14 cellular contexts compared by ENCODE assay signal in the genomic region with DNA sequence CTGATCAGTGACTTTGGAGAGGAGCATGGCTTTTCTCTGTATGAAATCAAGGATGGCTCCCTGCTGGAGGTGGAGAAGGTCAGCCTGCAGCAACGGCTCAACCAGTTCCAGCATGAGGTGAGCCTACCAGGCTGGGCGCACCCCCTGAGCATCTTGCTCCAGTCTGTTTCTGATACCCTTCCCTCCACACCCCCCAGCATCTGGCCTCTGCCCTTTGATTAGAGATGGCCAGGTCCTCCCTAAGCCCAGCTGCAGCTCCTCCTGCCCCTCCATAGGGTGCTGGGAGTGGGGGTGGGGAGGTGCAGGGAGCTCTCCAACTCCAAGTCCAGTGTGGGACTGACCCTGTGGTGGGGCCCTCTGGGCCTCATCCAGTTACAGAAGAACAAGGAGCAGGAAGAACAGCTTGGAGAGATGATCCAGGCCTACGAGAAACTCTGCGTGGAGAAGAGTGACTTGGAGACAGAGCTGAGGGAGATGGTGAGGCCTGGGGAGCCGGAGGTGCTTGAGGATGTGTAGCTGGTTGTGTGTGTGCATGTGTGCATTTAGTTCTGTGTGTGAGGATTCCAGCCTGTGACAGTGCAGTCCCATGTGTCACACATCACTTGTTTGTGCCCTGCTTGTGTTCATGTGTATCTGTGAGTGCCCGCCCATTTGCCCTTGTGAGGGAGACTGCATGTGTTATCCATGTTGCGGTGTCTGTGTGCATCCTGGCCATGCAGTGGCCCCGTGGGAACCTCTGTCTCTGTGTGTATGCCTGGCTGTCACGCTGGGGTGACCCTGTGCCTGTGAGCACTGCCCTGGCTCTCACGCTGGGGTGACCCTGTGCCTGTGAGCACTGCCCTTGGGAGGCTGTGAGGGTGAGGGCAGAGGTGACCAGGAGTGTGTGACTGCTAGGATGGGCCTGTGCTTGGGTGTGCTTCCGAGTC. TPM values are rescaled to one million over a fixed set of nuclear protein-coding genes. Genes with fewer than 3 reads are reported as not detected.
DNase-seq lines count a peak whose midpoint lies in the region; ATAC-seq, FAIRE-seq and TF ChIP-seq lines count a peak whose summit lies in the region.
"Had no signal": no experiment of that assay in that cellular context is flagged by ENCODE, and none has a peak within 500 bp of the region (broad histone marks: within the 10 kb centered on the region; RNA-seq: fewer than 3 reads in every experiment).

No MANE protein-coding gene starts in this region.

- no peak overlapping the region for H3K18ac ChIP-seq in H1 (ENCODE audit: extremely low read depth, low read length)

- peak overlapping the region; percentile 98 for H2AK5ac ChIP-seq in H1 (ENCODE audit: low read depth, low read length)

- no peaks in the 10 kb centered on the region for H4K20me1 ChIP-seq in Loucy (ENCODE audit: insufficient read depth, low read length, poor library complexity, severe bottlenecking)
- H4K20me1 ChIP-seq in H1 (replicated peaks in 1 of 2; ENCODE audit: control insufficient read depth in 1 of 2, insufficient read depth in 2 of 2, low read length in 2 of 2), result peaks cover 0 to 3% of the 10 kb centered on the region in 2 experiments

- no peak overlapping the region for H4K91ac ChIP-seq in H1 (replicated peaks; ENCODE audit: insufficient read length, low read length)

- intact Hi-C loops in stomach (cut with DNase I; ENCODE audit: low total_unique reads), result no loop called here

- H3K79me2 ChIP-seq in Loucy (ENCODE audit: insufficient read depth, low read length), result no peaks in the 10 kb centered on the region
- no peaks in the 10 kb centered on the region; a peak in 2 of 4 replicates for H3K79me2 ChIP-seq in H1 (ENCODE audit: control insufficient read depth in 1 of 2, insufficient read depth in 2 of 2, low read length in 2 of 2)

- no peak overlapping the region for H2BK20ac ChIP-seq in H1 (ENCODE audit: low read length)

- H3K9me2 ChIP-seq in Loucy (replicated peaks; ENCODE audit: low read depth, low read length), result no peaks in the 10 kb centered on the region

- no peak for TF ChIP-seq POLR2A in H1 (IDR thresholded peaks at IDR 0.05; ENCODE audit: control extremely low read depth in 1 of 2, low read depth in 2 of 2, low read length in 2 of 2)
- TF ChIP-seq POLR2A in stomach (IDR thresholded peaks at IDR 0.05), result no peak

- H3K4ac ChIP-seq in H1 (replicated peaks; ENCODE audit: insufficient read length, low read depth, low read length), result no peak overlapping the region

- CTCF ChIA-PET in H1 (lab: Charles Lee; ENCODE audit: partially characterized antibody), result interaction anchor here (1.0 to 19.8 kb wide), 10 partner anchors 10 to 282 kb away, joined by 3 to 441 read pairs (median 4); a partner anchor contains a TSS

- no peak overlapping the region for H4K8ac ChIP-seq in H1 (ENCODE audit: extremely low read depth, insufficient read depth, low read length)

- TF ChIP-seq CTCF in Loucy (conservative IDR thresholded peaks at IDR 0.05; ENCODE audit: low read length), result no peak
- no peak for TF ChIP-seq CTCF in H1 (IDR thresholded peaks at IDR 0.05; ENCODE audit: control extremely low read depth in 1 of 3, insufficient read depth in 1 of 3, low read depth in 1 of 3, low read length in 3 of 3)
- TF ChIP-seq CTCF in progenitor cell of endocrine pancreas (IDR thresholded peaks at IDR 0.05; ENCODE audit: unreplicated experiment), result no peak
- no peak for TF ChIP-seq CTCF in stomach (IDR thresholded peaks at IDR 0.05)

- peak overlapping the region; percentile 24 for H2BK5ac ChIP-seq in H1 (ENCODE audit: low read depth, low read length)

- no peak overlapping the region for H3K56ac ChIP-seq in H1 (replicated peaks; ENCODE audit: insufficient read length, low read depth, low read length)

- TF ChIP-seq EP300 in H1 (IDR thresholded peaks at IDR 0.05; ENCODE audit: borderline replicate concordance in 1 of 2, low read depth in 2 of 2, low read length in 2 of 2) (no peak), stomach (IDR thresholded peaks at IDR 0.05) (no peak)

- no peak overlapping the region for H2AFZ ChIP-seq in Loucy (ENCODE audit: low read length)
- no peak overlapping the region for H2AFZ ChIP-seq in H1 (ENCODE audit: low read length)

- H4K5ac ChIP-seq in H1 (ENCODE audit: insufficient read length, low read depth, low read length), result no peak overlapping the region

- H3F3A ChIP-seq in Loucy (ENCODE audit: low read depth), result no peaks in the 10 kb centered on the region; the same call in 1 of the 2 replicates

- peaks cover 14% of the 10 kb centered on the region for H3K4me1 Mint-ChIP-seq in progenitor cell of endocrine pancreas (ENCODE audit: low read depth)

- H3K36me3 ChIP-seq in Loucy (ENCODE audit: insufficient read depth, low read length), result no peaks in the 10 kb centered on the region
- peaks cover 0 to 3% (median 0%) of the 10 kb centered on the region in 4 experiments; a peak in 1 of 8 replicates for H3K36me3 ChIP-seq in H1 (ENCODE audit: control insufficient read depth in 2 of 4, insufficient read depth in 4 of 4, low read length in 3 of 4)
- peaks cover 6 to 44% (median 27%) of the 10 kb centered on the region in 4 donors for H3K36me3 ChIP-seq in stomach

- peak overlapping the region; percentile 29; the same call in 1 of the 2 replicates for H2BK12ac ChIP-seq in H1 (ENCODE audit: low read depth, low read length)

- H3K27me3 ChIP-seq in Loucy (ENCODE audit: insufficient read depth, low read length, poor library complexity, severe bottlenecking), result no peaks in the 10 kb centered on the region
- no peaks in the 10 kb centered on the region; a peak in 1 of 7 replicates for H3K27me3 ChIP-seq in H1 (replicated peaks in 1 of 4; ENCODE audit: control insufficient read depth in 3 of 4, extremely low read depth in 1 of 4, insufficient read depth in 3 of 4, low read length in 3 of 4)
- H3K27me3 ChIP-seq in stomach, result no peaks in the 10 kb centered on the region
- H3K27me3 ChIP-seq: left lung had no signal

- POLR2A ChIA-PET in H1 (lab: Charles Lee; ENCODE audit: partially characterized antibody), result interaction anchor here (0.8 to 41.8 kb wide), 4 partner anchors 9 to 37 kb away, joined by 3 to 1575 read pairs (median 4); a partner anchor contains a TSS

- H3K79me1 ChIP-seq in H1 (ENCODE audit: low read depth, low read length), result no peaks in the 10 kb centered on the region; the same call in 1 of the 2 replicates

- FAIRE-seq in H1 (lab: Jason Lieb, UNC), result no peak

- H3K23me2 ChIP-seq in H1 (ENCODE audit: low read depth, low read length), result peaks cover 14% of the 10 kb centered on the region

- H3K4me3 ChIP-seq in Loucy (ENCODE audit: low read length, poor library complexity, severe bottlenecking), result no peak overlapping the region
- H3K4me3 ChIP-seq in H1 (ENCODE audit: extremely low read depth in 1 of 4, insufficient read depth in 2 of 4, low read depth in 3 of 4, low read length in 4 of 4), result no peak overlapping the region
- H3K4me3 ChIP-seq in stomach, result peak overlapping the region in 1 of 4 donors; percentile 96

- no peak for ATAC-seq in HG03159 (IDR thresholded peaks at IDR 0.05; ENCODE audit: unreplicated experiment)
- ATAC-seq: left lung had no signal

- H3K14ac ChIP-seq in H1 (ENCODE audit: insufficient read length), result no peak overlapping the region

- no peak overlapping the region for H3K23ac ChIP-seq in H1 (ENCODE audit: insufficient read length)

- H3K4me2 ChIP-seq in Loucy (ENCODE audit: low read depth, low read length, poor library complexity, severe bottlenecking) (peak overlapping the region; percentile 10), H1 (ENCODE audit: insufficient read depth in 1 of 2, low read depth in 2 of 2, low read length in 2 of 2) (no peak overlapping the region)

- no peaks in the 10 kb centered on the region for H3K9me3 Mint-ChIP-seq in progenitor cell of endocrine pancreas (ENCODE audit: low read depth)

- H3K9me3 ChIP-seq in Loucy (ENCODE audit: insufficient read depth, low read depth, low read length) (no peaks in the 10 kb centered on the region), H1 (ENCODE audit: insufficient read depth in 2 of 2, low read depth in 1 of 2, low read length in 1 of 2) (no peaks in the 10 kb centered on the region), stomach (no peaks in the 10 kb centered on the region)
- H3K9me3 ChIP-seq: left lung had no signal

- H3K27ac ChIP-seq in H1 (ENCODE audit: low read depth, low read length) (no peak overlapping the region), stomach (peak overlapping the region in 2 of 5 donors; percentile 20 to 93)
- H3K27ac ChIP-seq: epithelial cell of prostate had no signal

- 92% methylated on average over 11 of the region's 11 CpGs; no CpG with 5 or more reads in 1 of the 2 experiments for WGBS in H1 (ENCODE audit: extremely low coverage in 1 of 2, insufficient coverage in 1 of 2, insufficient read length in 1 of 2, insufficient replicate concordance in 2 of 2, low coverage in 1 of 2, low lambda C conversion rate in 2 of 2, missing lambda C conversion rate in 1 of 2), 2 experiments
- WGBS in stomach, 5 donors, result 68 to 79% (median 71%) methylated on average over 10 to 11 of the region's 11 CpGs

- H2BK15ac ChIP-seq in H1 (ENCODE audit: low read length), result 0 out of 2 replicates have a peak overlapping the region, but pooled peaks have one; percentile 49

- TF ChIP-seq RAD21 in H1 (IDR thresholded peaks at IDR 0.05 in 1 of 2, conservative IDR thresholded peaks at IDR 0.05 in 1 of 2; ENCODE audit: low read depth in 2 of 2, low read length in 2 of 2), result no peak

- peak overlapping the region; percentile 16 for H3K4me3 Mint-ChIP-seq in progenitor cell of endocrine pancreas (ENCODE audit: low read depth)

- H3K27me3 Mint-ChIP-seq in progenitor cell of endocrine pancreas, result peaks cover 4% of the 10 kb centered on the region

- H3K36me3 Mint-ChIP-seq in progenitor cell of endocrine pancreas (ENCODE audit: insufficient read depth), result peaks cover 4% of the 10 kb centered on the region

- H3K27ac Mint-ChIP-seq in progenitor cell of endocrine pancreas, result no peak overlapping the region

- no peak overlapping the region for H3K9ac ChIP-seq in Loucy (ENCODE audit: low read depth, low read length, poor library complexity, severe bottlenecking)
- H3K9ac ChIP-seq in H1 (replicated peaks in 1 of 4; ENCODE audit: extremely low read depth in 1 of 4, low read depth in 3 of 4, low read length in 3 of 4), result no peak overlapping the region

- no peak overlapping the region for H2BK120ac ChIP-seq in H1 (replicated peaks; ENCODE audit: low read depth, low read length)

- H3K4me1 ChIP-seq in Loucy (ENCODE audit: insufficient read depth, low read length, poor library complexity, severe bottlenecking), result peaks cover 25% of the 10 kb centered on the region
- peaks cover 10 to 21% (median 18%) of the 10 kb centered on the region in 4 experiments for H3K4me1 ChIP-seq in H1 (replicated peaks in 1 of 4; ENCODE audit: control insufficient read depth in 3 of 4, insufficient read depth in 4 of 4, low read length in 3 of 4)
- peaks cover 17 to 48% (median 43%) of the 10 kb centered on the region in 4 donors for H3K4me1 ChIP-seq in stomach

- peak; percentile 65 for DNase-seq in activated CD8-positive, alpha-beta memory T cell treated with anti-CD3 and anti-CD28 coated beads for 24 hours
- no peak for DNase-seq in activated CD8-positive, alpha-beta memory T cell treated with anti-CD3 and anti-CD28 coated beads, Interleukin-2, amount 50 U/mL, for 4 hours
- DNase-seq in H1 (ENCODE audit: low read depth in 1 of 2, low spot score in 2 of 2) (no peak), progenitor cell of endocrine pancreas (ENCODE audit: low spot score, unreplicated experiment) (no peak), stomach (no peak)
- DNase-seq in stimulated activated CD4-positive, alpha-beta T cell treated with anti-CD3 and anti-CD28 coated beads, Interleukin-2, amount 100 ng/mL, for 24 hours, result no peak
- DNase-seq: activated CD4-positive, alpha-beta T cell treated with anti-CD3 and anti-CD28 coated beads for 4 hours; activated gamma-delta T cell treated with Interleukin-2 at 50 U/mL for 16 hours; caudate nucleus; DMS53 had no signal

RNA-seq across cellular contexts. Expression of a gene that starts 3.0 kb away (rescaled TPM):
- 15.1 and 16.7 TPM in 2 replicates for total RNA-seq in H1 (2021; fragmentation: NEBNext Ultra II Directional; extraction: Animal tissue kit (Norgen Biotek cat#: 25700))
- polyA plus RNA-seq in H1 (2011; rRNA removed), result 6.3 and 9.3 TPM in 2 replicates
- 8.4 TPM for polyA plus RNA-seq in H1 (2011; cell fraction: cytosol; rRNA removed)
- 20.6 TPM for polyA plus RNA-seq in H1 (2011; cell fraction: nucleus; rRNA removed)
- 17.1 to 26.1 TPM (median 23.5 TPM) in 4 replicates for polyA plus RNA-seq in H1 (2012, experiment 1 of 2)
- polyA plus RNA-seq in H1 (2012, experiment 2 of 2), result 21.5 TPM
- 6.6 TPM for polyA plus RNA-seq in H1 (2013, experiment 1 of 2)
- polyA plus RNA-seq in H1 (2013, experiment 2 of 2), result 7.1 TPM
- polyA minus RNA-seq in H1 (2011; rRNA and poly(A)+ RNA removed), result 5.1 and 6.0 TPM in 2 replicates
- polyA minus RNA-seq in H1 (2011; cell fraction: cytosol; rRNA and poly(A)+ RNA removed), result 11.2 TPM
- polyA minus RNA-seq in H1 (2011; cell fraction: nucleus; rRNA and poly(A)+ RNA removed), result 7.2 TPM
- 21.7 and 23.2 TPM in 2 replicates for total RNA-seq in progenitor cell of endocrine pancreas
- total RNA-seq in stomach, result 10 to 100 TPM in 1 of 5 donors, 1 to 10 TPM in 4; 2.9 to 14.3 (median 6.7) TPM
- polyA plus RNA-seq in stomach, result 10 to 100 TPM in 1 of 3 donors, 1 to 10 TPM in 2; 5.4 to 11.5 (median 5.8) TPM

RNA-seq across cellular contexts. Expression of a gene that starts 36.1 kb away (rescaled TPM):
- not detected in 2 replicates for total RNA-seq in H1 (2021; fragmentation: NEBNext Ultra II Directional; extraction: Animal tissue kit (Norgen Biotek cat#: 25700))
- polyA plus RNA-seq in H1 (2011; rRNA removed) (0.05 TPM in 1 of 2 replicates, not detected in the other), stomach (under 1 TPM; 0.10 to 0.92 (median 0.31) TPM)
- 0.04 TPM for polyA plus RNA-seq in H1 (2011; cell fraction: cytosol; rRNA removed)
- polyA plus RNA-seq in H1 (2011; cell fraction: nucleus; rRNA removed), result not detected
- polyA plus RNA-seq in H1 (2012, experiment 1 of 2), result not detected in 4 replicates
- polyA plus RNA-seq in H1 (2012, experiment 2 of 2), result not detected
- polyA plus RNA-seq in H1 (2013, experiment 1 of 2), result 0.02 TPM
- 0.02 TPM for polyA plus RNA-seq in H1 (2013, experiment 2 of 2)
- 0.05 TPM in 1 of 2 replicates, not detected in the other for polyA minus RNA-seq in H1 (2011; rRNA and poly(A)+ RNA removed)
- polyA minus RNA-seq in H1 (2011; cell fraction: cytosol; rRNA and poly(A)+ RNA removed), result not detected
- polyA minus RNA-seq in H1 (2011; cell fraction: nucleus; rRNA and poly(A)+ RNA removed), result not detected
- total RNA-seq in progenitor cell of endocrine pancreas (not detected in 2 replicates), stomach (under 1 TPM in 2 of 5 donors, not detected in 3; 0.29 to 0.55 TPM)

RNA-seq across cellular contexts. Expression of a gene that starts 47.3 kb away (rescaled TPM):
- 625 and 635 TPM in 2 replicates for total RNA-seq in H1 (2021; fragmentation: NEBNext Ultra II Directional; extraction: Animal tissue kit (Norgen Biotek cat#: 25700))
- polyA plus RNA-seq in H1 (2011; rRNA removed) (142 and 171 TPM in 2 replicates), stomach (10 to 100 TPM; 32.5 to 49.9 (median 33.6) TPM)
- 209 TPM for polyA plus RNA-seq in H1 (2011; cell fraction: cytosol; rRNA removed)
- 433 TPM for polyA plus RNA-seq in H1 (2011; cell fraction: nucleus; rRNA removed)
- 357 to 670 TPM (median 408 TPM) in 4 replicates for polyA plus RNA-seq in H1 (2012, experiment 1 of 2)
- 16.3 TPM for polyA plus RNA-seq in H1 (2012, experiment 2 of 2)
- 602 TPM for polyA plus RNA-seq in H1 (2013, experiment 1 of 2)
- 545 TPM for polyA plus RNA-seq in H1 (2013, experiment 2 of 2)
- polyA minus RNA-seq in H1 (2011; rRNA and poly(A)+ RNA removed), result 512 and 884 TPM in 2 replicates
- 185 TPM for polyA minus RNA-seq in H1 (2011; cell fraction: cytosol; rRNA and poly(A)+ RNA removed)
- polyA minus RNA-seq in H1 (2011; cell fraction: nucleus; rRNA and poly(A)+ RNA removed), result 342 TPM
- total RNA-seq in progenitor cell of endocrine pancreas (379 and 386 TPM in 2 replicates), stomach (100 to 1,000 TPM; 155 to 669 (median 198) TPM)
